ENCODE assay signal across 21 cellular contexts in the genomic region with DNA sequence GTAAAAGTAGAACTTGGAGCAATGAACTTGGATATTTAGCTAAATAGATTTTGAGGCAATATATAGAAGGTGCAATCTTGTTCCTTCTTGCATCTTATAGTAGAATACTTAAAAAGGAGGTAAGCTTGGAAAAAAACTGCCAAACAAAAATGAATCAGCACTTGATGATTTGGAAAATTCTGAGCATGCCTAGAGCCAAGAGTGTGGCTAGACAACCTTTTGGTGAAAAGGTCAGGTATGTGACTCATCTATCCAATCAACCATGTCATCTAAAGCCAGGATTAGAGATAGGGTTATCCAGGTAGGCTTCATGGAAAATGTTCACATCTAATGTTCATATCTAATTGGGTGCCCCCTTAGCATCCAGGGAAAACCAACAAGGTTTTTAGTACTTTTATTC.
A peak's percentile ranks its signal among the peaks of the same experiment; 100 is the strongest.
DNase-seq lines count a peak whose midpoint lies in the region; ATAC-seq, FAIRE-seq and TF ChIP-seq lines count a peak whose summit lies in the region.
"Had no signal": no experiment of that assay in that cellular context is flagged by ENCODE, and none has a peak within 500 bp of the region (broad histone marks: within the 10 kb centered on the region; RNA-seq: fewer than 3 reads in every experiment).

No MANE protein-coding gene starts in this region.

- DNase-seq in ACHN (peak; percentile 47), HFFc6 (peak; percentile 46), astrocyte (ENCODE audit: low read depth) (peak; percentile 10), trophoblast cell (peak; percentile 53 to 87), UCSD-AML1 (lab: John Stamatoyannopoulos, UW; ENCODE audit: unreplicated experiment) (no peak)
- no peak for DNase-seq in naive thymus-derived CD4-positive, alpha-beta T cell
- DNase-seq: CD8-positive, alpha-beta T cell; DND-41; GF-D8; GOT3; NCI-H1417; NCI-H187; NCI-H2107; NCI-H510A treated with DMSO at 0.1 percent for 48 hours; PC-3; SJCRH30 had no signal

- H4K12ac ChIP-seq in trophoblast cell (ENCODE audit: low read depth, low read length) = no peak overlapping the region

- H3K27me3 Mint-ChIP-seq in HFFc6 (ENCODE audit: insufficient read depth) (peaks cover 1% of the 10 kb centered on the region; the same call in 1 of the 2 replicates), astrocyte (ENCODE audit: low read depth, unreplicated experiment) (peaks cover 2% of the 10 kb centered on the region)
- no peaks in the 10 kb centered on the region for H3K27me3 Mint-ChIP-seq in naive thymus-derived CD4-positive, alpha-beta T cell

- H3K27ac ChIP-seq in astrocyte (ENCODE audit: low read depth, low read length) (no peak overlapping the region), trophoblast cell (ENCODE audit: low read depth, low read length) (no peak overlapping the region)
- no peak overlapping the region for H3K27ac ChIP-seq in naive thymus-derived CD4-positive, alpha-beta T cell (ENCODE audit: low read depth, low read length)
- H3K27ac ChIP-seq: BLaER1, SJCRH30 had no signal

- H3K4me2 ChIP-seq in astrocyte (ENCODE audit: low read length) = no peak overlapping the region
- H3K4me2 ChIP-seq in trophoblast cell (ENCODE audit: low read length) = no peak overlapping the region
- H3K4me2 ChIP-seq: BLaER1 had no signal

- ATAC-seq in naive thymus-derived CD4-positive, alpha-beta T cell = no peak
- ATAC-seq in GM18861 (IDR thresholded peaks at IDR 0.05; ENCODE audit: unreplicated experiment) = no peak
- ATAC-seq: CD8-positive, alpha-beta T cell; K562; PC-3 had no signal

- TF ChIP-seq CTCF in HFFc6 (IDR thresholded peaks at IDR 0.05) (no peak), astrocyte (IDR thresholded peaks at IDR 0.05; ENCODE audit: insufficient read depth, low read depth, low read length) (no peak)

- H3K4ac ChIP-seq in trophoblast cell (ENCODE audit: low read depth, low read length) = no peak overlapping the region

- no peak overlapping the region for H3K4me3 ChIP-seq in astrocyte (ENCODE audit: insufficient read depth, low read depth, low read length)
- H3K4me3 ChIP-seq in trophoblast cell (ENCODE audit: low read depth, low read length) = no peak overlapping the region
- H3K4me3 ChIP-seq in naive thymus-derived CD4-positive, alpha-beta T cell (ENCODE audit: low read length) = no peak overlapping the region
- H3K4me3 ChIP-seq: BLaER1, K562, SJCRH30 had no signal

- H2BK12ac ChIP-seq in trophoblast cell (ENCODE audit: low read length) = no peak overlapping the region

- intact Hi-C loops in naive thymus-derived CD4-positive, alpha-beta T cell (cut with micrococcal nuclease) = no loop called here

- H3K4me1 Mint-ChIP-seq in HFFc6 (ENCODE audit: low read depth) = peaks cover 46% of the 10 kb centered on the region
- peaks cover 21% of the 10 kb centered on the region for H3K4me1 Mint-ChIP-seq in astrocyte (ENCODE audit: low read depth, unreplicated experiment)
- no peaks in the 10 kb centered on the region for H3K4me1 Mint-ChIP-seq in naive thymus-derived CD4-positive, alpha-beta T cell

- H3K36me3 ChIP-seq in astrocyte (ENCODE audit: insufficient read depth, low read length) (no peaks in the 10 kb centered on the region), trophoblast cell (ENCODE audit: control insufficient read depth in 1 of 2, insufficient read depth in 2 of 2, low read length in 2 of 2) (no peaks in the 10 kb centered on the region)
- H3K36me3 ChIP-seq in naive thymus-derived CD4-positive, alpha-beta T cell (ENCODE audit: control insufficient read depth in 2 of 3, insufficient read depth in 3 of 3, low read length in 3 of 3) = no peaks in the 10 kb centered on the region
- H3K36me3 ChIP-seq: BLaER1, SJCRH30 had no signal

- H3K27ac Mint-ChIP-seq in HFFc6 (no peak overlapping the region), astrocyte (ENCODE audit: unreplicated experiment) (no peak overlapping the region)
- no peak overlapping the region for H3K27ac Mint-ChIP-seq in naive thymus-derived CD4-positive, alpha-beta T cell
- H3K27ac Mint-ChIP-seq: CD8-positive, alpha-beta T cell had no signal

- H4K20me1 ChIP-seq in astrocyte (ENCODE audit: insufficient read depth, low read length) = no peaks in the 10 kb centered on the region
- H4K20me1 ChIP-seq: BLaER1 had no signal

- H3K9ac ChIP-seq in astrocyte (ENCODE audit: low read length) (no peak overlapping the region), trophoblast cell (ENCODE audit: low read length) (no peak overlapping the region)
- H3K9ac ChIP-seq: BLaER1 had no signal

- H3K4me3 Mint-ChIP-seq in HFFc6 (no peak overlapping the region), astrocyte (ENCODE audit: unreplicated experiment) (no peak overlapping the region)
- H3K4me3 Mint-ChIP-seq in naive thymus-derived CD4-positive, alpha-beta T cell = no peak overlapping the region
- H3K4me3 Mint-ChIP-seq: CD8-positive, alpha-beta T cell had no signal

- no peak overlapping the region for H4K91ac ChIP-seq in trophoblast cell (ENCODE audit: low read depth, low read length)

- H3K4me1 ChIP-seq in astrocyte (ENCODE audit: insufficient read depth, low read length) (no peaks in the 10 kb centered on the region), trophoblast cell (ENCODE audit: control insufficient read depth in 1 of 2, insufficient read depth in 2 of 2, low read length in 2 of 2) (peaks cover 0 to 4% of the 10 kb centered on the region in 2 experiments)
- H3K4me1 ChIP-seq in naive thymus-derived CD4-positive, alpha-beta T cell (ENCODE audit: control insufficient read depth in 2 of 2, insufficient read depth in 2 of 2, low read length in 2 of 2) = no peaks in the 10 kb centered on the region
- H3K4me1 ChIP-seq: BLaER1, SJCRH30 had no signal

- peak overlapping the region; percentile 79 for H2BK120ac ChIP-seq in trophoblast cell (ENCODE audit: insufficient read depth, low read length, poor library complexity)

- POLR2A ChIA-PET in naive thymus-derived CD4-positive, alpha-beta T cell (lab: Charles Lee) = no interaction called here

- H2AK5ac ChIP-seq in trophoblast cell (ENCODE audit: low read length) = no peak overlapping the region

- no peaks in the 10 kb centered on the region for H3K36me3 Mint-ChIP-seq in HFFc6 (ENCODE audit: low read depth)
- H3K36me3 Mint-ChIP-seq in astrocyte (ENCODE audit: low read depth, unreplicated experiment) = no peaks in the 10 kb centered on the region
- no peaks in the 10 kb centered on the region for H3K36me3 Mint-ChIP-seq in naive thymus-derived CD4-positive, alpha-beta T cell
- H3K36me3 Mint-ChIP-seq: CD8-positive, alpha-beta T cell had no signal

- H3K9me3 Mint-ChIP-seq in HFFc6 (no peaks in the 10 kb centered on the region), astrocyte (ENCODE audit: unreplicated experiment) (peaks cover 2% of the 10 kb centered on the region)
- H3K9me3 Mint-ChIP-seq in naive thymus-derived CD4-positive, alpha-beta T cell = peaks cover 0 to 11% (median 0%) of the 10 kb centered on the region in 11 donors

- no peak overlapping the region for H3K14ac ChIP-seq in trophoblast cell (ENCODE audit: low read length)

- H3K79me2 ChIP-seq in astrocyte (ENCODE audit: insufficient read depth, low read length) = no peaks in the 10 kb centered on the region
- no peaks in the 10 kb centered on the region for H3K79me2 ChIP-seq in trophoblast cell (ENCODE audit: control insufficient read depth, insufficient read depth, low read length, poor library complexity)

- in situ Hi-C loops in ACHN (cut with HindIII; ENCODE audit: low pct_ligation_motif_present, low pct_unique_long_range_greater_than_20kb, low sequenced_read_pairs) = no loop called here

- H3K27me3 ChIP-seq in astrocyte (ENCODE audit: insufficient read depth, low read length) = no peaks in the 10 kb centered on the region
- no peaks in the 10 kb centered on the region for H3K27me3 ChIP-seq in trophoblast cell (ENCODE audit: insufficient read depth, low read length)
- no peaks in the 10 kb centered on the region for H3K27me3 ChIP-seq in naive thymus-derived CD4-positive, alpha-beta T cell (ENCODE audit: control insufficient read depth in 2 of 2, insufficient read depth in 2 of 2, low read length in 2 of 2)
- H3K27me3 ChIP-seq: BLaER1, SJCRH30 had no signal

- CTCF ChIA-PET in naive thymus-derived CD4-positive, alpha-beta T cell (lab: Charles Lee) = no interaction called here

- H2AFZ ChIP-seq in astrocyte (ENCODE audit: low read depth, low read length) (no peak overlapping the region), trophoblast cell (ENCODE audit: insufficient read depth, low read length, poor library complexity) (no peak overlapping the region)

- H4K8ac ChIP-seq in trophoblast cell (ENCODE audit: low read depth, low read length) = no peak overlapping the region

- no peaks in the 10 kb centered on the region for H3K9me3 ChIP-seq in astrocyte (ENCODE audit: insufficient read depth, low read depth, low read length)
- no peaks in the 10 kb centered on the region for H3K9me3 ChIP-seq in trophoblast cell (ENCODE audit: insufficient read depth, low read depth, low read length)
- H3K9me3 ChIP-seq in naive thymus-derived CD4-positive, alpha-beta T cell (ENCODE audit: control insufficient read depth in 2 of 3, low read length in 3 of 3) = no peaks in the 10 kb centered on the region
- H3K9me3 ChIP-seq: SJCRH30 had no signal

- no peak overlapping the region for H3K23ac ChIP-seq in trophoblast cell (ENCODE audit: low read length)

- H2BK5ac ChIP-seq in trophoblast cell (ENCODE audit: low read depth, low read length, poor library complexity) = no peak overlapping the region

- no peak overlapping the region for H3K18ac ChIP-seq in trophoblast cell (ENCODE audit: low read length)

- H3K79me1 ChIP-seq in trophoblast cell (ENCODE audit: low read length) = peaks cover 2% of the 10 kb centered on the region

- no peak for FAIRE-seq in astrocyte (lab: Jason Lieb, UNC)
- FAIRE-seq: A204.1, D721Med, K562 had no signal

Comparison
In these comparisons a context has a peak if more than half of its experiments do, and no peak if none do; other contexts are left out.
1. DNase-seq: peak in ACHN (single experiment), HFFc6 (single experiment), astrocyte (single experiment) and trophoblast cell (2 of 2); none in naive thymus-derived CD4-positive, alpha-beta T cell (0 of 9) and UCSD-AML1 (single experiment).